Comparison of ENCODE assay signal across 8 cellular contexts in the genomic region with DNA sequence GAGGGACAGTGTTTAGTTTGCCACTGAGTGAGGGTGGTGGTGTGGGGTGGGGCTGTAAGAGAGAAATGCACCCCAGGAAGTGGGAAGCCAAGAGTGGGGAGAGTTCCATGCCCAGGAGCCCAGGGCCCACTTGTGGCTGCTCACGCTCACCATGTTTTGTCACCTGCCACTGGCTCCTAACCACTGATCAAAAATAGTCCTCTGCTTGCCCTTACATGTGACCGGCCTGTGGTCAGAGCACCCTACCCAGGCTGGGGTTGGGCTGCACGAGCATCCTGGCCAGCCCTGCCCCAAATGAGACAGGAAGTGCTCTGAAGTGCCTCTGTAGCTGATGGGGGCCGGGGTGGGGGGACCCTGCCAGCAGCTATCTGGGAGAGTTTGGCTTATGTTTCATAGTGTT.
DNase-seq lines count a peak whose midpoint lies in the region; ATAC-seq and TF ChIP-seq lines count a peak whose summit lies in the region.
"Had no signal": no experiment of that assay in that cellular context is flagged by ENCODE, and none has a peak within 500 bp of the region (broad histone marks: within the 10 kb centered on the region; RNA-seq: fewer than 3 reads in every experiment).

No MANE protein-coding gene starts in this region.

- no peak for TF ChIP-seq POLR2A in gastrocnemius medialis (IDR thresholded peaks at IDR 0.05)

- H3K27ac ChIP-seq in gastrocnemius medialis, result no peak overlapping the region
- H3K27ac ChIP-seq: adrenal gland had no signal

- ATAC-seq in GM18909 (IDR thresholded peaks at IDR 0.05; ENCODE audit: poor library complexity, unreplicated experiment) (peak; percentile 61), HG02759 (IDR thresholded peaks at IDR 0.05; ENCODE audit: unreplicated experiment) (peak; percentile 61), gastrocnemius medialis (peak; percentile 39 to 53), sciatic nerve (no peak), HG02840 (IDR thresholded peaks at IDR 0.05; ENCODE audit: low FRiP score, unreplicated experiment) (no peak)

- no peak for TF ChIP-seq CTCF in gastrocnemius medialis (IDR thresholded peaks at IDR 0.05 in 4 of 5, conservative IDR thresholded peaks at IDR 0.05 in 1 of 5)

- DNase-seq in SKM-1 (lab: John Stamatoyannopoulos, UW; ENCODE audit: unreplicated experiment), result peak; percentile 26
- peak in 1 of 2 donors; percentile 24 for DNase-seq in gastrocnemius medialis
- DNase-seq in SIG-M5 (lab: John Stamatoyannopoulos, UW), result no peak
- no peak for DNase-seq in sciatic nerve (ENCODE audit: low spot score)

- no peaks in the 10 kb centered on the region for H3K4me1 ChIP-seq in gastrocnemius medialis

- intact Hi-C loops in gastrocnemius medialis (cut with DNase I; ENCODE audit: low total_unique reads), result no loop called here
- intact Hi-C loops in sciatic nerve (cut with DNase I), result no loop called here

- in situ Hi-C loops in gastrocnemius medialis (cut with MboI; ENCODE audit: low sequenced_read_pairs in 4 of 4), result no loop called here

- H3K9me3 ChIP-seq in gastrocnemius medialis, result no peaks in the 10 kb centered on the region
- H3K9me3 ChIP-seq: adrenal gland had no signal

- no peaks in the 10 kb centered on the region for H3K36me3 ChIP-seq in gastrocnemius medialis
- H3K36me3 ChIP-seq: adrenal gland had no signal

- no peak overlapping the region for H3K4me3 ChIP-seq in gastrocnemius medialis
- H3K4me3 ChIP-seq: adrenal gland had no signal

- no peaks in the 10 kb centered on the region for H3K27me3 ChIP-seq in gastrocnemius medialis
- H3K27me3 ChIP-seq: adrenal gland had no signal

Comparison
In these comparisons a context has a peak if more than half of its experiments do, and no peak if none do; other contexts are left out.
1. ATAC-seq: peak in GM18909 (single experiment), HG02759 (single experiment) and gastrocnemius medialis (2 of 2); none in sciatic nerve (single experiment) and HG02840 (single experiment).